ENCODE assay signal across 8 cellular contexts in genomic region chr6:16635810-16636602, GRCh38.
DNase-seq lines count a peak whose midpoint lies in the region; ATAC-seq, FAIRE-seq and TF ChIP-seq lines count a peak whose summit lies in the region.

No MANE protein-coding gene starts in this region.

- no peaks in the 10 kb centered on the region for H3K27me3 Mint-ChIP-seq in T-helper 17 cell
- peaks cover 0 to 6% (median 0%) of the 10 kb centered on the region in 3 donors for H3K27me3 Mint-ChIP-seq in immature natural killer cell (ENCODE audit: low read depth in 3 of 3)

- H3K4me2 ChIP-seq in keratinocyte (ENCODE audit: control insufficient read depth, extremely low read depth, insufficient read depth, low read depth, low read length), result peak overlapping the region; percentile 11

- H3K4me3 Mint-ChIP-seq in T-helper 17 cell (peak overlapping the region; percentile 31), immature natural killer cell (no peak overlapping the region)

- no peak overlapping the region for H3K9ac ChIP-seq in keratinocyte (ENCODE audit: control insufficient read depth, extremely low read depth, insufficient read depth, low read length)

- no peaks in the 10 kb centered on the region for H3K79me2 ChIP-seq in keratinocyte (ENCODE audit: control insufficient read depth, insufficient read depth, low read length)

- H3K36me3 Mint-ChIP-seq in T-helper 17 cell (ENCODE audit: low read depth) (no peaks in the 10 kb centered on the region), immature natural killer cell (peaks cover 0 to 14% (median 3%) of the 10 kb centered on the region in 3 donors)

- H3K4me3 ChIP-seq in keratinocyte (ENCODE audit: control insufficient read depth in 2 of 3, extremely low read depth in 1 of 3, insufficient read depth in 2 of 3, low read depth in 1 of 3, low read length in 3 of 3), result no peak overlapping the region

- H3K9me3 ChIP-seq in T-helper 17 cell (ENCODE audit: control insufficient read depth, low read length, poor library complexity, severe bottlenecking) (no peaks in the 10 kb centered on the region), keratinocyte (ENCODE audit: control insufficient read depth, low read depth, low read length) (no peaks in the 10 kb centered on the region)

- H3K27me3 ChIP-seq in keratinocyte (ENCODE audit: control insufficient read depth, extremely low read depth, insufficient read depth, low read length), result no peaks in the 10 kb centered on the region

- no peaks in the 10 kb centered on the region for H3K9me3 Mint-ChIP-seq in immature natural killer cell

- dilution Hi-C loops in keratinocyte (cut with MboI; ENCODE audit: extremely low pct_ligation_motif_present, low sequenced_read_pairs), result no loop called here

- FAIRE-seq in GM12892 (lab: Jason Lieb, UNC), result peak; percentile 70
- no peak for FAIRE-seq in keratinocyte (lab: Jason Lieb, UNC)

- TF ChIP-seq POLR2A in GM12892 (IDR thresholded peaks at IDR 0.05; ENCODE audit: low read depth, low read length), result no peak

- H3K4me1 Mint-ChIP-seq in T-helper 17 cell (peaks cover 37% of the 10 kb centered on the region), immature natural killer cell (peaks cover 19 to 21% of the 10 kb centered on the region in 2 donors)

- H3K4me1 ChIP-seq in keratinocyte (ENCODE audit: control insufficient read depth, extremely low read depth, insufficient read depth, low read length), result peaks cover 32% of the 10 kb centered on the region

- H3K36me3 ChIP-seq in keratinocyte (ENCODE audit: control insufficient read depth in 2 of 2, extremely low read depth in 1 of 2, insufficient read depth in 2 of 2, low read length in 2 of 2), result no peaks in the 10 kb centered on the region

- ATAC-seq in HG02938 (IDR thresholded peaks at IDR 0.05; ENCODE audit: unreplicated experiment) (peak; percentile 27), T-helper 17 cell (no peak), HG03469 (IDR thresholded peaks at IDR 0.05; ENCODE audit: unreplicated experiment) (no peak), HG02588 (IDR thresholded peaks at IDR 0.05; ENCODE audit: unreplicated experiment) (no peak)

- no peak for TF ChIP-seq CTCF in keratinocyte (optimal IDR thresholded peaks at IDR 0.05 in 1 of 3, IDR thresholded peaks at IDR 0.05 in 1 of 3, conservative IDR thresholded peaks at IDR 0.05 in 1 of 3; ENCODE audit: extremely low read depth in 1 of 3, insufficient read depth in 2 of 3, low read length in 3 of 3)

- no peak overlapping the region for H3K27ac ChIP-seq in keratinocyte (ENCODE audit: control insufficient read depth, insufficient read depth, low read length)

- no peak overlapping the region for H2AFZ ChIP-seq in keratinocyte (ENCODE audit: control insufficient read depth, low read length)

- DNase-seq in GM12892 (ENCODE audit: insufficient read length), result no peak
- DNase-seq in T-helper 17 cell, result no peak
- peak; percentile 56 for DNase-seq in keratinocyte (ENCODE audit: low read depth, low spot score)
- DNase-seq in immature natural killer cell, result no peak
- DNase-seq in SHP77 treated with DMSO at 0.1 percent for 48 hours (lab: John Stamatoyannopoulos, UW), result no peak

- H3K9me1 ChIP-seq in keratinocyte (ENCODE audit: control insufficient read depth, extremely low read depth, insufficient read depth, low read length), result peaks cover 2% of the 10 kb centered on the region

- no peaks in the 10 kb centered on the region for H4K20me1 ChIP-seq in keratinocyte (ENCODE audit: control insufficient read depth, extremely low read depth, insufficient read depth, low read length)

- H3K27ac Mint-ChIP-seq in T-helper 17 cell (no peak overlapping the region), immature natural killer cell (no peak overlapping the region)
